Comparison of ENCODE assay signal across 1 cellular context in the genomic region with DNA sequence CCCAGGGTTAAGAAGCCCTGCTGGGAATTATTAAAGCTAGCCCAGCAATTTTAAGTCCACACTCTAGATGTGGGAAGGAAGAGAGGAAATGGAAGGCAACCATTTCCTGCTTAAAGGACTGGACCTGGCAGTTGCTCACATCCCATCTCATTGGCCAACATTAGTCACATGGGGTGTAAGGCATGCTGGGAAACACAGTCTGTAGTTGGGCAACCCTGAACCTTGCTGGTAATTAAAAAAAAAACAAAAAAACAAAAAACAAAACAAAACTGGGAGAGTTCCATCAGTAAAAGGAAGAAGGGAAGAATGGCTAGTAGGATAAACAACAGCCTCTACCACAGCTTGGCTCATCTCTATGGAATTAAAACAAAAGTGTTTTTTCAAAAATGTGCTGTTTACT.
TF ChIP-seq lines count a peak whose summit lies in the region.

No MANE protein-coding gene starts in this region.

TF ChIP-seq in WTC11, 78 proteins besides CTCF, POLR2A, EP300 and RAD21 (continued from another document):
- TF ChIP-seq, protein P1, sequence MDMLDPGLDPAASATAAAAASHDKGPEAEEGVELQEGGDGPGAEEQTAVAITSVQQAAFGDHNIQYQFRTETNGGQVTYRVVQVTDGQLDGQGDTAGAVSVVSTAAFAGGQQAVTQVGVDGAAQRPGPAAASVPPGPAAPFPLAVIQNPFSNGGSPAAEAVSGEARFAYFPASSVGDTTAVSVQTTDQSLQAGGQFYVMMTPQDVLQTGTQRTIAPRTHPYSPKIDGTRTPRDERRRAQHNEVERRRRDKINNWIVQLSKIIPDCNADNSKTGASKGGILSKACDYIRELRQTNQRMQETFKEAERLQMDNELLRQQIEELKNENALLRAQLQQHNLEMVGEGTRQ (CRISPR knock-in tag; IDR thresholded peaks at IDR 0.05), result peak; percentile 53; the same call in 1 of the 2 replicates
